In the genomic region with DNA sequence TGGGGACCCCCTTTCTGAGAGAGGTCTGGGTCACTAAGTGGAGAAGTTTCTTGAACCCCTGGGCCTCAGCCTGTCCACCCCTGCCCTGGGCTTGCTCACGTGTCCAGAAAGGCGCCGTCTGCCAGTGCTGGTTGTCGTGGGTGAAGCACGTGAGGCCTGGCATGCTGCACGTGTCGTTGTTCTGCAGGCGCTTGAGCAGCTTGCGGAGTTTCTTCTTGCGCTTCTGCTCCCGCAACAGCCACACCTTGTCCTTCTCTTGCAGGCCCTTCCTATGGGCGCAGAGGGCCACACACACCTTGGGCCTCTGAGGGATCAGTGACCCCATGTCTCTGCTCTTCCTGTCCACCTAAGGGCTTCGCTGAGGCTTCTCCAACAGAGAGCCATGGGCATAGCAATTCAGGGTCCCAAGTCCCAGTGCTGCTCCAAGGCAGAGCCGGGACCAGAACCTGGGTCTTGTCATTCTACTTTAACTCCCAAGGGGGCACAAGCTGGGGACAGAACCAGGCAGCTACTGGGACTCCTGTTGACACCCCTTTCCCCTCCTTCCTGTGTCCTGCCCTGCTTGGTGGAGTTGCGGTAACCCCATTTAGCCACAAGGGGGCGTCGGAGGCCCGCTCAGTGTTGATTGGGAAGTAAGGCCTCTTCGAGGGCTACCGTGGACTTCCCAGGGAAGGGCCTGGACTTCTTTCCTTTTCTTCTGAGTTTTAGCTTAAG, we compare ENCODE assay signal across 8 cellular contexts.
DNase-seq lines count a peak whose midpoint lies in the region; ATAC-seq, FAIRE-seq and TF ChIP-seq lines count a peak whose summit lies in the region.

No MANE protein-coding gene starts in this region.

- peak; percentile 80 for ATAC-seq in gastroesophageal sphincter
- ATAC-seq in pancreas, result peak; percentile 78 to 97 (median 90)
- no peak for ATAC-seq in GM18907 (IDR thresholded peaks at IDR 0.05; ENCODE audit: unreplicated experiment)

- TF ChIP-seq POLR2A in gastroesophageal sphincter (IDR thresholded peaks at IDR 0.05), result no peak
- no peak for TF ChIP-seq POLR2A in transverse colon (IDR thresholded peaks at IDR 0.05)

- H3K4me1 ChIP-seq in gastroesophageal sphincter (peaks cover 0 to 19% (median 4%) of the 10 kb centered on the region in 3 donors), pancreas (no peaks in the 10 kb centered on the region), transverse colon (peaks cover 0 to 8% (median 4%) of the 10 kb centered on the region in 4 donors)

- TF ChIP-seq CTCF in LNCAP (IDR thresholded peaks at IDR 0.05), result peak; percentile 97
- peak in 3 of 4 experiments; percentile 95 to 97 (median 95) for TF ChIP-seq CTCF in gastroesophageal sphincter (IDR thresholded peaks at IDR 0.05)
- peak; percentile 96 to 99 (median 98) for TF ChIP-seq CTCF in pancreas (IDR thresholded peaks at IDR 0.05)
- TF ChIP-seq CTCF in transverse colon (IDR thresholded peaks at IDR 0.05), result peak; percentile 90 to 98 (median 97)

- WGBS in gastroesophageal sphincter (ENCODE audit: low coverage in 1 of 2), 2 donors, result no CpG with 5 or more reads among the region's 20 CpGs
- 45 to 53% methylated on average over 20 of the region's 20 CpGs for WGBS in pancreas, 2 donors
- 55% methylated on average over 20 of the region's 20 CpGs; no CpG with 5 or more reads in 1 of the 2 donors for WGBS in transverse colon (ENCODE audit: low coverage in 1 of 2), 2 donors

- no peaks in the 10 kb centered on the region for H3K9me3 ChIP-seq in gastroesophageal sphincter
- H3K9me3 ChIP-seq in pancreas, result no peaks in the 10 kb centered on the region
- no peaks in the 10 kb centered on the region for H3K9me3 ChIP-seq in transverse colon

- peaks cover 0 to 79% of the 10 kb centered on the region in 2 donors for H3K36me3 ChIP-seq in gastroesophageal sphincter
- H3K36me3 ChIP-seq in pancreas, result no peaks in the 10 kb centered on the region
- H3K36me3 ChIP-seq in transverse colon, result no peaks in the 10 kb centered on the region

- FAIRE-seq in pancreas (lab: Jason Lieb, UNC), result no peak

- in situ Hi-C loops in SK-MEL-5 (cut with HindIII; ENCODE audit: low pct_unique_long_range_greater_than_20kb, low sequenced_read_pairs), result no loop called here
- in situ Hi-C loops in transverse colon (cut with MboI; ENCODE audit: low pct_ligation_motif_present in 1 of 4, low pct_unique_long_range_greater_than_20kb in 1 of 4, low sequenced_read_pairs in 3 of 4), result loop anchor here in 2 of 4 donors (10.0 kb wide), 2 partner anchors 951 to 961 kb away; no protein-coding TSS in a partner anchor

- H3K4me3 ChIP-seq in gastroesophageal sphincter (no peak overlapping the region), pancreas (no peak overlapping the region), transverse colon (no peak overlapping the region)

- no peaks in the 10 kb centered on the region for H3K27me3 ChIP-seq in gastroesophageal sphincter
- no peaks in the 10 kb centered on the region for H3K27me3 ChIP-seq in pancreas
- H3K27me3 ChIP-seq in transverse colon, result no peaks in the 10 kb centered on the region

- DNase-seq in GM04503 (ENCODE audit: low read depth), result peak; percentile 10
- DNase-seq in SK-MEL-5 (ENCODE audit: low read depth, low spot score), result peak; percentile 84
- DNase-seq in activated gamma-delta T cell treated with anti-CD3 and anti-CD28 coated beads, Interleukin-2, amount 50 U/mL, for 16 hours (ENCODE audit: low read depth), result peak; percentile 54
- DNase-seq in pancreas, result peak; percentile 50 to 92 (median 78)
- DNase-seq in transverse colon, result peak; percentile 82

- intact Hi-C loops in pancreas (cut with DNase I), result loop anchor here in 1 of 3 donors (2.0 kb wide), 1 partner anchor 959 kb away; no protein-coding TSS in a partner anchor
- intact Hi-C loops in transverse colon (cut with DNase I; ENCODE audit: low total_unique reads), result no loop called here

- H3K27ac ChIP-seq in gastroesophageal sphincter (peak overlapping the region in 2 of 4 donors; percentile 22 to 55), pancreas (no peak overlapping the region), transverse colon (no peak overlapping the region)

- TF ChIP-seq EP300 in gastroesophageal sphincter (IDR thresholded peaks at IDR 0.05) (no peak), transverse colon (IDR thresholded peaks at IDR 0.05; ENCODE audit: low read depth) (no peak)

Comparison
In these comparisons a context has a peak if more than half of its experiments do, and no peak if none do; other contexts are left out.
1. DNase-seq: peak in every context shown above with its lines; median percentile 84 in SK-MEL-5; 82 in transverse colon; 78 in pancreas; 54 in activated gamma-delta T cell treated with anti-CD3 and anti-CD28 coated beads, Interleukin-2, amount 50 U/mL, for 16 hours; 10 in GM04503.